In genomic region chr5:133736512-133736911, GRCh38 we compare ENCODE assay signal across 20 cellular contexts.
A peak's percentile ranks its signal among the peaks of the same experiment; 100 is the strongest.
DNase-seq lines count a peak whose midpoint lies in the region; ATAC-seq, FAIRE-seq and TF ChIP-seq lines count a peak whose summit lies in the region.
"Had no signal": no experiment of that assay in that cellular context is flagged by ENCODE, and none has a peak within 500 bp of the region (broad histone marks: within the 10 kb centered on the region; RNA-seq: fewer than 3 reads in every experiment).

No MANE protein-coding gene starts in this region.

- H3K9me3 ChIP-seq in A549 (0 out of 3 replicates have a peak, but pooled peaks cover 5% of the 10 kb centered on the region), PC-9 (ENCODE audit: insufficient read depth, low read depth) (0 out of 2 replicates have a peak, but pooled peaks cover 5% of the 10 kb centered on the region), mesenchymal stem cell (ENCODE audit: control insufficient read depth, low read length) (no peaks in the 10 kb centered on the region)
- H3K9me3 ChIP-seq: BE2C had no signal

- TF ChIP-seq EP300 in A549 (IDR thresholded peaks at IDR 0.05) = no peak

- no peak overlapping the region for H3K18ac ChIP-seq in mesenchymal stem cell (ENCODE audit: low read depth in 1 of 2, low read length in 2 of 2)

- H3K27me3 Mint-ChIP-seq in stimulated activated naive B cell treated with anti-CD40 and anti-IgM and Interleukin-4, amounts not matched to agents 10 μg/mL and 1 μg/mL and 100 μg/mL, for 72 hours = no peaks in the 10 kb centered on the region
- peaks cover 10% of the 10 kb centered on the region for H3K27me3 Mint-ChIP-seq in HFFc6 (ENCODE audit: insufficient read depth)
- H3K27me3 Mint-ChIP-seq: CD4-positive, CD25-positive, alpha-beta regulatory T cell had no signal

- CTCF ChIA-PET in A549 (lab: Yijun Ruan, JAX) (no interaction called here), PC-9 (lab: Charles Lee) (no interaction called here)

- H4K20me1 ChIP-seq in PC-9 (ENCODE audit: insufficient read depth) = no peaks in the 10 kb centered on the region

- BruUV-seq in PC-9 (replicated peaks; lab: Mats Ljungman, UMichigan) = no TSS peak

- H3K79me1 ChIP-seq in mesenchymal stem cell (replicated peaks; ENCODE audit: low read length, poor library complexity, severe bottlenecking) = no peaks in the 10 kb centered on the region

- TF ChIP-seq POLR2A in A549 (IDR thresholded peaks at IDR 0.05; ENCODE audit: low read length) = no peak

- no peaks in the 10 kb centered on the region for H3K79me2 ChIP-seq in PC-9 (ENCODE audit: low read depth)

- no peak for TF ChIP-seq RAD21 in A549 (conservative IDR thresholded peaks at IDR 0.05 in 1 of 2, IDR thresholded peaks at IDR 0.05 in 1 of 2)

- no peak for ATAC-seq in A549
- no peak for ATAC-seq in stimulated activated naive B cell treated with anti-CD40 and anti-IgM and Interleukin-4, amounts not matched to agents 10 μg/mL and 1 μg/mL and 100 μg/mL, for 72 hours (replicated peaks)

- no peaks in the 10 kb centered on the region for H3K36me3 ChIP-seq in PC-9 (ENCODE audit: low read depth)
- H3K36me3 ChIP-seq in mesenchymal stem cell (ENCODE audit: control insufficient read depth in 1 of 2, insufficient read depth in 2 of 2, low read depth in 1 of 2, low read length in 2 of 2) = no peaks in the 10 kb centered on the region
- H3K36me3 ChIP-seq: BE2C had no signal

- H3K27me3 ChIP-seq in PC-9 (ENCODE audit: insufficient read depth, low read depth) (no peaks in the 10 kb centered on the region), mesenchymal stem cell (ENCODE audit: control insufficient read depth in 1 of 2, insufficient read depth in 1 of 2, low read length in 2 of 2) (peaks cover 4 to 38% of the 10 kb centered on the region in 2 experiments)
- H3K27me3 ChIP-seq: BE2C had no signal

- peaks cover 7 to 11% of the 10 kb centered on the region in 2 donors for H3K4me1 Mint-ChIP-seq in stimulated activated naive B cell treated with anti-CD40 and anti-IgM and Interleukin-4, amounts not matched to agents 10 μg/mL and 1 μg/mL and 100 μg/mL, for 72 hours
- peaks cover 23% of the 10 kb centered on the region for H3K4me1 Mint-ChIP-seq in HFFc6 (ENCODE audit: low read depth)
- H3K4me1 Mint-ChIP-seq: CD4-positive, CD25-positive, alpha-beta regulatory T cell; CD8-positive, alpha-beta memory T cell had no signal

- H2BK120ac ChIP-seq in mesenchymal stem cell (ENCODE audit: low read depth, low read length) = no peak overlapping the region

- peaks cover 21% of the 10 kb centered on the region; the same call in 1 of the 2 replicates for H3F3A ChIP-seq in PC-9 (ENCODE audit: insufficient read depth, low read depth)

- H3K9ac ChIP-seq in mesenchymal stem cell (ENCODE audit: low read length) = no peak overlapping the region

- H3K14ac ChIP-seq in mesenchymal stem cell (ENCODE audit: low read length in 2 of 2) = peak overlapping the region in 1 of 2 experiments; percentile 13

- POLR2A ChIA-PET in A549 (lab: Yijun Ruan, JAX) (no interaction called here), PC-9 (lab: Charles Lee; ENCODE audit: unreplicated experiment) (no interaction called here)

- no peaks in the 10 kb centered on the region for H3K9me2 ChIP-seq in PC-9 (ENCODE audit: insufficient read depth)

- H3K27ac Mint-ChIP-seq in stimulated activated naive B cell treated with anti-CD40 and anti-IgM and Interleukin-4, amounts not matched to agents 10 μg/mL and 1 μg/mL and 100 μg/mL, for 72 hours = peak overlapping the region; percentile 31
- H3K27ac Mint-ChIP-seq in HFFc6 = no peak overlapping the region
- H3K27ac Mint-ChIP-seq: CD4-positive, CD25-positive, alpha-beta regulatory T cell; CD8-positive, alpha-beta memory T cell; H9 had no signal

- no peak overlapping the region for H3K23ac ChIP-seq in mesenchymal stem cell (ENCODE audit: low read length in 2 of 2)

- no peak overlapping the region for H2BK12ac ChIP-seq in mesenchymal stem cell (ENCODE audit: low read length in 2 of 2)

- no peak for TF ChIP-seq CTCF in A549 (IDR thresholded peaks at IDR 0.05)
- no peak for TF ChIP-seq CTCF in PC-9 (conservative IDR thresholded peaks at IDR 0.05)
- no peak for TF ChIP-seq CTCF in HFFc6 (IDR thresholded peaks at IDR 0.05)

- no peak overlapping the region for H3K4ac ChIP-seq in mesenchymal stem cell (ENCODE audit: low read depth in 1 of 2, low read length in 2 of 2)

- 76% methylated on average over 5 of the region's 5 CpGs for WGBS in A549 (ENCODE audit: missing lambda C conversion rate)
- WGBS in mesenchymal stem cell = 71% methylated on average over 5 of the region's 5 CpGs

- H2BK15ac ChIP-seq in mesenchymal stem cell (ENCODE audit: low read depth, poor library complexity, severe bottlenecking) = no peak overlapping the region

- H3K9me3 Mint-ChIP-seq in stimulated activated naive B cell treated with anti-CD40 and anti-IgM and Interleukin-4, amounts not matched to agents 10 μg/mL and 1 μg/mL and 100 μg/mL, for 72 hours = no peaks in the 10 kb centered on the region
- H3K9me3 Mint-ChIP-seq in HFFc6 = peaks cover 5% of the 10 kb centered on the region; the same call in 1 of the 2 replicates
- H3K9me3 Mint-ChIP-seq: CD8-positive, alpha-beta memory T cell; H9 had no signal

- H3K4me3 Mint-ChIP-seq in stimulated activated naive B cell treated with anti-CD40 and anti-IgM and Interleukin-4, amounts not matched to agents 10 μg/mL and 1 μg/mL and 100 μg/mL, for 72 hours = no peak overlapping the region
- H3K4me3 Mint-ChIP-seq in HFFc6 = no peak overlapping the region
- H3K4me3 Mint-ChIP-seq: CD4-positive, CD25-positive, alpha-beta regulatory T cell; CD8-positive, alpha-beta memory T cell; H9 had no signal

- no peak overlapping the region for H2BK5ac ChIP-seq in mesenchymal stem cell (ENCODE audit: low read depth, low read length, poor library complexity, severe bottlenecking)

- FAIRE-seq in A549 (lab: Jason Lieb, UNC) = no peak
- FAIRE-seq: GM12891, H1 had no signal

- H4K91ac ChIP-seq in mesenchymal stem cell (ENCODE audit: low read length) = peak overlapping the region; percentile 35

- H3K36me3 Mint-ChIP-seq in stimulated activated naive B cell treated with anti-CD40 and anti-IgM and Interleukin-4, amounts not matched to agents 10 μg/mL and 1 μg/mL and 100 μg/mL, for 72 hours = no peaks in the 10 kb centered on the region
- H3K36me3 Mint-ChIP-seq in HFFc6 (ENCODE audit: low read depth) = no peaks in the 10 kb centered on the region
- H3K36me3 Mint-ChIP-seq: CD4-positive, CD25-positive, alpha-beta regulatory T cell; CD8-positive, alpha-beta memory T cell had no signal

- H2AK5ac ChIP-seq in mesenchymal stem cell (ENCODE audit: low read length, severe bottlenecking) = no peak overlapping the region

- H3K27ac ChIP-seq in A549 (peak overlapping the region; percentile 66 to 69; a peak in 5 of 6 replicates), PC-9 (peak overlapping the region; percentile 62; the same call in 1 of the 2 replicates), mesenchymal stem cell (ENCODE audit: low read length, poor library complexity, severe bottlenecking) (no peak overlapping the region)
- H3K27ac ChIP-seq: HL-60 had no signal

- H4K8ac ChIP-seq in mesenchymal stem cell (ENCODE audit: low read length) = no peak overlapping the region

- DNase-seq in A549 (ENCODE audit: low read depth in 1 of 2, low spot score in 1 of 2) = no peak
- DNase-seq in PC-9 = no peak
- no peak for DNase-seq in mesenchymal stem cell
- DNase-seq in stimulated activated naive B cell treated with anti-CD40 and anti-IgM and Interleukin-4, amounts not matched to agents 10 μg/mL and 1 μg/mL and 100 μg/mL, for 72 hours = no peak
- no peak for DNase-seq in NCI-H226
- DNase-seq in inferior parietal cortex (ENCODE audit: extremely low spot score) = no peak
- DNase-seq in HFFc6 = no peak
- DNase-seq: 8988T; BE2C; C1 segment of cervical spinal cord; CD4-positive, CD25-positive, alpha-beta regulatory T cell; CD8-positive, alpha-beta memory T cell; COR-L47; DMS 273 treated with DMSO at 0.1 percent for 48 hours; DND-41; EL; H9 had no signal

- H3K4me2 ChIP-seq in A549 (no peak overlapping the region), PC-9 (0 out of 2 replicates have a peak overlapping the region, but pooled peaks have one; percentile 59), mesenchymal stem cell (ENCODE audit: low read length, poor library complexity, severe bottlenecking) (no peak overlapping the region)

- H3K4me1 ChIP-seq in A549 = peaks cover 25% of the 10 kb centered on the region
- H3K4me1 ChIP-seq in PC-9 (replicated peaks; ENCODE audit: insufficient read depth) = peaks cover 38% of the 10 kb centered on the region
- peaks cover 2% of the 10 kb centered on the region for H3K4me1 ChIP-seq in mesenchymal stem cell (ENCODE audit: control insufficient read depth, insufficient read depth, low read depth, low read length)
- H3K4me1 ChIP-seq: BE2C had no signal

- intact Hi-C loops in PC-9 (cut with micrococcal nuclease; ENCODE audit: unreplicated experiment) = no loop called here

- H3K4me3 ChIP-seq in A549 (no peak overlapping the region), PC-9 (no peak overlapping the region), mesenchymal stem cell (ENCODE audit: insufficient read depth in 1 of 2, low read depth in 1 of 2, low read length in 2 of 2) (no peak overlapping the region)

- no peak overlapping the region for H2AFZ ChIP-seq in PC-9
- no peak overlapping the region for H2AFZ ChIP-seq in mesenchymal stem cell (ENCODE audit: low read depth, low read length)

TF ChIP-seq in A549, 52 proteins besides CTCF, POLR2A, EP300 and RAD21 (continues in another document):
- no peak for TF ChIP-seq HOXA7 (CRISPR knock-in tag; IDR thresholded peaks at IDR 0.05)
- no peak for TF ChIP-seq SMC3 (IDR thresholded peaks at IDR 0.05)
- no peak for TF ChIP-seq TFCP2L1 (CRISPR knock-in tag; IDR thresholded peaks at IDR 0.05)
- no peak for TF ChIP-seq E2F6 (IDR thresholded peaks at IDR 0.05; ENCODE audit: borderline replicate concordance, low read depth)
- TF ChIP-seq MAZ (IDR thresholded peaks at IDR 0.05; ENCODE audit: borderline replicate concordance, low read depth, low read length) = no peak
- TF ChIP-seq ELK1 (IDR thresholded peaks at IDR 0.05; ENCODE audit: low read depth, low read length) = no peak
- no peak for TF ChIP-seq SREBF2 (IDR thresholded peaks at IDR 0.05)
- TF ChIP-seq FOSB (CRISPR knock-in tag; IDR thresholded peaks at IDR 0.05) = no peak
